In the genomic region with DNA sequence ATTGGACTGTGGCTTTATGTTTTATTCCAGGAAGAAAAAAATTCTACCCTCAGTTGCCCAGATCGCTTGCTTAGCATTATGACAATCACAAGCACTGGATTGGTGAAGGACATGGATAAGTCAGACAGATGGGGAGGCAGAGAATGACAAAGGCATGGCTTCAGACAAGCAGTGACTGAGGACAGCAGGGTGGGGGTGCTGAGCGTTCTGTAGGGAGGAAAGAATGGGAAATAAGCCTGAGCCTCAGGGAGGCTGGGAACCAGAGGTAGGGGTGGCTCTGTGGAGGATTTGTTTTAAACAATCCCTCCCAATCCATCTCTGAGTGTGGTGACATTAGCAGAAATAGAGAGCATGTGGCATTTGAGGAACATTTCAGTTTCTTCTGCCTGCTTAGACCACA, we compare ENCODE assay signal across 29 cellular contexts.
"Had no signal": no experiment of that assay in that cellular context is flagged by ENCODE, and none has a peak within 500 bp of the region (broad histone marks: within the 10 kb centered on the region; RNA-seq: fewer than 3 reads in every experiment).

No MANE protein-coding gene starts in this region.

- H3K36me3 ChIP-seq: left lung, lower lobe of right lung, neutrophil, right atrium auricular region, right lobe of liver, tibial artery, upper lobe of right lung had no signal

- H3K9me3 ChIP-seq: left lung, lower lobe of right lung, neutrophil, psoas muscle, right atrium auricular region, right lobe of liver, testis, tibial artery, upper lobe of right lung had no signal

- H3K4me1 ChIP-seq: left lung, lower lobe of right lung, parathyroid adenoma, psoas muscle, right atrium auricular region, testis, tibial artery, upper lobe of right lung had no signal

- H3K4me1 Mint-ChIP-seq: immature natural killer cell; neural crest cell; stimulated activated memory B cell treated with anti-CD40 and anti-IgM and Interleukin-4, amounts not matched to agents 10 μg/mL and 1 μg/mL and 100 μg/mL, for 72 hours; stimulated activated naive CD8-positive, alpha-beta T cell treated with anti-CD3 and anti-CD28 coated beads, Interleukin-15, amount 100 ng/mL, for 72 hours had no signal

- H3K27me3 ChIP-seq: left lung, neutrophil, right atrium auricular region, right lobe of liver, testis, tibial artery, upper lobe of right lung had no signal

- DNase-seq: hypothalamus; immature natural killer cell; kidney; left colon; left lung; lower lobe of right lung; mammary epithelial cell; mesenchymal stem cell; naive thymus-derived CD8-positive, alpha-beta T cell; occipital lobe; psoas muscle; right lobe of liver; stimulated activated CD4-positive, alpha-beta T cell treated with anti-CD3 and anti-CD28 coated beads, Interleukin-1b, Interleukin-23, amount 100 ng/mL, for 48 hours; stimulated activated CD4-positive, alpha-beta T cell treated with anti-CD3 and anti-CD28 coated beads, Interleukin-2, amount 100 ng/mL, for 48 hours; stimulated activated CD4-positive, alpha-beta T cell treated with anti-CD3 and anti-CD28 coated beads, Interleukin-4, amount 100 ng/mL, for 4 hours; stimulated activated CD8-positive, alpha-beta memory T cell treated with anti-CD3 and anti-CD28 coated beads, Interleukin-4, amount 100 ng/mL, for 48 hours; stimulated activated naive CD4-positive, alpha-beta T cell treated with Interleukin-2 at 50 U/mL for 16 hours; stimulated activated naive CD8-positive, alpha-beta T cell treated with anti-CD3 and anti-CD28 coated beads, Interleukin-15, amount 100 ng/mL, for 72 hours; testis; tibial artery; trophoblast cell; upper lobe of right lung had no signal

- ATAC-seq: left colon; left lung; lower lobe of right lung; naive thymus-derived CD8-positive, alpha-beta T cell; psoas muscle; right lobe of liver; stimulated activated memory B cell treated with anti-CD40 and anti-IgM and Interleukin-4, amounts not matched to agents 10 μg/mL and 1 μg/mL and 100 μg/mL, for 72 hours; stimulated activated naive CD8-positive, alpha-beta T cell treated with anti-CD3 and anti-CD28 coated beads, Interleukin-15, amount 100 ng/mL, for 72 hours; upper lobe of right lung had no signal

- H3K36me3 Mint-ChIP-seq: immature natural killer cell; naive thymus-derived CD8-positive, alpha-beta T cell; stimulated activated memory B cell treated with anti-CD40 and anti-IgM and Interleukin-4, amounts not matched to agents 10 μg/mL and 1 μg/mL and 100 μg/mL, for 72 hours had no signal

- H3K27me3 Mint-ChIP-seq: stimulated activated memory B cell treated with anti-CD40 and anti-IgM and Interleukin-4, amounts not matched to agents 10 μg/mL and 1 μg/mL and 100 μg/mL, for 72 hours; stimulated activated naive CD8-positive, alpha-beta T cell treated with anti-CD3 and anti-CD28 coated beads, Interleukin-15, amount 100 ng/mL, for 72 hours had no signal

- H3K27ac Mint-ChIP-seq: immature natural killer cell; naive thymus-derived CD8-positive, alpha-beta T cell; stimulated activated memory B cell treated with anti-CD40 and anti-IgM and Interleukin-4, amounts not matched to agents 10 μg/mL and 1 μg/mL and 100 μg/mL, for 72 hours had no signal

- H3K4me3 ChIP-seq: left lung, lower lobe of right lung, psoas muscle, right atrium auricular region, right lobe of liver, smooth muscle cell, testis, tibial artery, upper lobe of right lung had no signal

- H3K27ac ChIP-seq: left lung, lower lobe of right lung, neutrophil, parathyroid adenoma, psoas muscle, right atrium auricular region, right lobe of liver, testis, tibial artery, upper lobe of right lung had no signal

- H3K4me3 Mint-ChIP-seq: immature natural killer cell; naive thymus-derived CD8-positive, alpha-beta T cell; nephron; neural crest cell; stimulated activated memory B cell treated with anti-CD40 and anti-IgM and Interleukin-4, amounts not matched to agents 10 μg/mL and 1 μg/mL and 100 μg/mL, for 72 hours; stimulated activated naive CD8-positive, alpha-beta T cell treated with anti-CD3 and anti-CD28 coated beads, Interleukin-15, amount 100 ng/mL, for 72 hours had no signal
